ENCODE assay signal across 8 cellular contexts in genomic region chr3:197154-197855, GRCh38. TPM values are rescaled to one million over a fixed set of nuclear protein-coding genes. Genes with fewer than 3 reads are reported as not detected.
DNase-seq lines count a peak whose midpoint lies in the region; ATAC-seq lines count a peak whose summit lies in the region.

No MANE protein-coding gene starts in this region.

- POLR2A ChIA-PET in activated CD8-positive, alpha-beta T cell treated with anti-CD3 and anti-CD28 coated beads, Interleukin-2, amount 10 ng/mL, durations not matched to agents 7 days and 5 days (lab: Charles Lee), result no interaction called here

- no peaks in the 10 kb centered on the region for H3K4me1 Mint-ChIP-seq in activated CD8-positive, alpha-beta T cell treated with anti-CD3 and anti-CD28 coated beads, Interleukin-2, amount 10 ng/mL, durations not matched to agents 7 days and 5 days (ENCODE audit: low read depth)
- no peaks in the 10 kb centered on the region for H3K4me1 Mint-ChIP-seq in stimulated activated effector memory CD8-positive, alpha-beta T cell treated with anti-CD3 and anti-CD28 coated beads, Interleukin-12 subunit alpha, Interleukin-12 subunit beta, amount 100 ng/mL, for 72 hours

- H3K27me3 Mint-ChIP-seq in activated CD8-positive, alpha-beta T cell treated with anti-CD3 and anti-CD28 coated beads, Interleukin-2, amount 10 ng/mL, durations not matched to agents 7 days and 5 days (ENCODE audit: low read depth), result peaks cover 16% of the 10 kb centered on the region

- no peaks in the 10 kb centered on the region for H3K27me3 ChIP-seq in mucosa of rectum (ENCODE audit: control insufficient read depth in 2 of 2, insufficient read depth in 2 of 2, low read length in 2 of 2)

- H3K9me3 Mint-ChIP-seq in activated CD8-positive, alpha-beta T cell treated with anti-CD3 and anti-CD28 coated beads, Interleukin-2, amount 10 ng/mL, durations not matched to agents 7 days and 5 days (ENCODE audit: insufficient read depth), result no peaks in the 10 kb centered on the region
- peaks cover 4% of the 10 kb centered on the region for H3K9me3 Mint-ChIP-seq in stimulated activated effector memory CD8-positive, alpha-beta T cell treated with anti-CD3 and anti-CD28 coated beads, Interleukin-12 subunit alpha, Interleukin-12 subunit beta, amount 100 ng/mL, for 72 hours

- H3K27ac Mint-ChIP-seq in activated CD8-positive, alpha-beta T cell treated with anti-CD3 and anti-CD28 coated beads, Interleukin-2, amount 10 ng/mL, durations not matched to agents 7 days and 5 days, result no peak overlapping the region
- no peak overlapping the region for H3K27ac Mint-ChIP-seq in stimulated activated effector memory CD8-positive, alpha-beta T cell treated with anti-CD3 and anti-CD28 coated beads, Interleukin-12 subunit alpha, Interleukin-12 subunit beta, amount 100 ng/mL, for 72 hours

- H3K4me1 ChIP-seq in mucosa of rectum (ENCODE audit: control insufficient read depth in 2 of 2, insufficient read depth in 2 of 2, low read length in 2 of 2), result no peaks in the 10 kb centered on the region

- peak; percentile 26 for DNase-seq in AG20443 (ENCODE audit: low spot score)
- peak in 34 of 61 donors; percentile 12 to 75 (median 40) for DNase-seq in caudate nucleus (lab: John Stamatoyannopoulos, UW)
- DNase-seq in EL, result no peak
- no peak for DNase-seq in activated CD8-positive, alpha-beta T cell treated with anti-CD3 and anti-CD28 coated beads, Interleukin-2, amount 10 ng/mL, durations not matched to agents 7 days and 5 days
- DNase-seq in stimulated activated effector memory CD8-positive, alpha-beta T cell treated with anti-CD3 and anti-CD28 coated beads, Interleukin-12 subunit alpha, Interleukin-12 subunit beta, amount 100 ng/mL, for 72 hours (ENCODE audit: low spot score in 2 of 2), result no peak
- no peak for DNase-seq in activated T-cell treated with anti-CD3 and anti-CD28 coated beads, Interleukin-2, amount 50 U/mL, for 48 hours

- CTCF ChIA-PET in activated CD8-positive, alpha-beta T cell treated with anti-CD3 and anti-CD28 coated beads, Interleukin-2, amount 10 ng/mL, durations not matched to agents 7 days and 5 days (lab: Charles Lee), result no interaction called here

- no peak overlapping the region for H3K4me3 Mint-ChIP-seq in activated CD8-positive, alpha-beta T cell treated with anti-CD3 and anti-CD28 coated beads, Interleukin-2, amount 10 ng/mL, durations not matched to agents 7 days and 5 days
- H3K4me3 Mint-ChIP-seq in stimulated activated effector memory CD8-positive, alpha-beta T cell treated with anti-CD3 and anti-CD28 coated beads, Interleukin-12 subunit alpha, Interleukin-12 subunit beta, amount 100 ng/mL, for 72 hours, result no peak overlapping the region

- no peaks in the 10 kb centered on the region for H3K9me3 ChIP-seq in mucosa of rectum (ENCODE audit: control insufficient read depth in 2 of 2, low read length in 2 of 2)

- H3K36me3 Mint-ChIP-seq in activated CD8-positive, alpha-beta T cell treated with anti-CD3 and anti-CD28 coated beads, Interleukin-2, amount 10 ng/mL, durations not matched to agents 7 days and 5 days (ENCODE audit: low read depth), result peaks cover 4% of the 10 kb centered on the region
- H3K36me3 Mint-ChIP-seq in stimulated activated effector memory CD8-positive, alpha-beta T cell treated with anti-CD3 and anti-CD28 coated beads, Interleukin-12 subunit alpha, Interleukin-12 subunit beta, amount 100 ng/mL, for 72 hours, result no peaks in the 10 kb centered on the region

- peak overlapping the region in 1 of 2 donors; percentile 26 for H3K9ac ChIP-seq in mucosa of rectum (ENCODE audit: low read depth in 1 of 2, low read length in 2 of 2)

- H3K27ac ChIP-seq in caudate nucleus (ENCODE audit: low read depth, low read length), result peak overlapping the region; percentile 86
- peak overlapping the region; percentile 22 to 32 for H3K27ac ChIP-seq in mucosa of rectum (ENCODE audit: low read depth in 2 of 2, low read length in 2 of 2)

- H3K36me3 ChIP-seq in mucosa of rectum (ENCODE audit: control insufficient read depth in 2 of 2, insufficient read depth in 2 of 2, low read length in 2 of 2), result no peaks in the 10 kb centered on the region

- peak; percentile 21 for ATAC-seq in GM21786 (IDR thresholded peaks at IDR 0.05; ENCODE audit: unreplicated experiment)
- no peak for ATAC-seq in activated CD8-positive, alpha-beta T cell treated with anti-CD3 and anti-CD28 coated beads, Interleukin-2, amount 10 ng/mL, durations not matched to agents 7 days and 5 days
- ATAC-seq in stimulated activated effector memory CD8-positive, alpha-beta T cell treated with anti-CD3 and anti-CD28 coated beads, Interleukin-12 subunit alpha, Interleukin-12 subunit beta, amount 100 ng/mL, for 72 hours, result no peak

- peak overlapping the region; percentile 51 to 55 for H3K4me3 ChIP-seq in mucosa of rectum (ENCODE audit: low read length in 2 of 2)

RNA-seq across cellular contexts. Expression of gene CHL1, which starts 0.7 kb away (rescaled TPM):
- not detected for total RNA-seq in activated CD8-positive, alpha-beta T cell treated with anti-CD3 and anti-CD28 coated beads, Interleukin-2, amount 10 ng/mL, durations not matched to agents 7 days and 5 days

Comparison
In these comparisons a context has a peak if more than half of its experiments do, and no peak if none do; other contexts are left out.
1. DNase-seq: peak in AG20443 (single experiment) and caudate nucleus (34 of 61); none in EL (single experiment), activated CD8-positive, alpha-beta T cell treated with anti-CD3 and anti-CD28 coated beads, Interleukin-2, amount 10 ng/mL, durations not matched to agents 7 days and 5 days (single experiment), stimulated activated effector memory CD8-positive, alpha-beta T cell treated with anti-CD3 and anti-CD28 coated beads, Interleukin-12 subunit alpha, Interleukin-12 subunit beta, amount 100 ng/mL, for 72 hours (0 of 2) and activated T-cell treated with anti-CD3 and anti-CD28 coated beads, Interleukin-2, amount 50 U/mL, for 48 hours (0 of 2).